Comparison of ENCODE assay signal across 18 cellular contexts in the genomic region with DNA sequence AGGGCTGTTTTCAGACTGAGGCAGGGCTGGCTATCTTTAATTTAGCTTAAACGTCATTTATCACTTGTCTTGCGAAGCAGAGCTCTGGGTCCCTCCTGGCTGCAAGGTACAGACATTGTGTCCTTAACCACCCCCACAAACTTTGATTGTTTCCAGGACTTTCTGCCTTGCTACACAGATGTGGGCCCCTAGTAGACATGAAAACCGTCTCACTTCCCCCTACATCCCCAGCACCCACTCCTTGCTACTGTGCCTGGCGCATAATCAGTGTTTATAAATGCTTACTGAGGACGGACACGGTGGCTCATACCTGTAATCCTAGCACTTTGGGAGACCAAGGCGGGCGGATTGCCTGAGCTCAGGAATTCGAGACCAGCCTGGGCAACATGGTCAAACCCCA. TPM values are rescaled to one million over a fixed set of nuclear protein-coding genes. Genes with fewer than 3 reads are reported as not detected.
DNase-seq lines count a peak whose midpoint lies in the region; ATAC-seq and TF ChIP-seq lines count a peak whose summit lies in the region.
"Had no signal": no experiment of that assay in that cellular context is flagged by ENCODE, and none has a peak within 500 bp of the region (broad histone marks: within the 10 kb centered on the region; RNA-seq: fewer than 3 reads in every experiment).

No MANE protein-coding gene starts in this region.

- POLR2A ChIA-PET in PC-3 (lab: Charles Lee; ENCODE audit: unreplicated experiment), result no interaction called here

- BruUV-seq in PC-3 (replicated peaks; lab: Mats Ljungman, UMichigan), result no TSS peak

- H3K9me2 ChIP-seq in PC-3 (replicated peaks; ENCODE audit: low read length), result no peaks in the 10 kb centered on the region

- no peak for ATAC-seq in activated T-cell treated with anti-CD3 and anti-CD28 coated beads, Interleukin-2, amount 50 U/mL, for 72 hours (replicated peaks in 1 of 2)
- ATAC-seq in PC-3, result no peak
- ATAC-seq in effector memory CD8-positive, alpha-beta T cell (replicated peaks), result no peak
- ATAC-seq in stimulated activated memory B cell treated with anti-CD40 and anti-IgM and Interleukin-4, amounts not matched to agents 10 μg/mL and 1 μg/mL and 100 μg/mL, for 72 hours, result peak; percentile 70
- ATAC-seq in GM18520 (IDR thresholded peaks at IDR 0.05; ENCODE audit: unreplicated experiment), result no peak

- H3K79me2 ChIP-seq in PC-3 (ENCODE audit: low read length), result peaks cover 73% of the 10 kb centered on the region

- no peaks in the 10 kb centered on the region for H3K9me3 ChIP-seq in PC-3 (ENCODE audit: low read length)
- H3K9me3 ChIP-seq: ascending aorta, MG63, neutrophil had no signal

- H3K27me3 ChIP-seq in PC-3 (ENCODE audit: low read length), result no peaks in the 10 kb centered on the region
- H3K27me3 ChIP-seq: ascending aorta, MG63, neutrophil had no signal

- H3K4me2 ChIP-seq in PC-3 (ENCODE audit: low read length), result peak overlapping the region; percentile 50; the same call in 1 of the 2 replicates

- no peaks in the 10 kb centered on the region for H3K27me3 Mint-ChIP-seq in activated T-cell treated with anti-CD3 and anti-CD28 coated beads, Interleukin-2, amount 50 U/mL, for 72 hours (ENCODE audit: low read depth)
- no peaks in the 10 kb centered on the region for H3K27me3 Mint-ChIP-seq in effector memory CD8-positive, alpha-beta T cell
- no peaks in the 10 kb centered on the region for H3K27me3 Mint-ChIP-seq in stimulated activated memory B cell treated with anti-CD40 and anti-IgM and Interleukin-4, amounts not matched to agents 10 μg/mL and 1 μg/mL and 100 μg/mL, for 72 hours

- H3F3A ChIP-seq in PC-3 (ENCODE audit: low read length, unreplicated experiment), result peaks cover 3% of the 10 kb centered on the region

- CTCF ChIA-PET in PC-3 (lab: Charles Lee), result no interaction called here

- no peak overlapping the region for H2AFZ ChIP-seq in PC-3 (ENCODE audit: low read length)

- H3K27ac Mint-ChIP-seq in activated T-cell treated with anti-CD3 and anti-CD28 coated beads, Interleukin-2, amount 50 U/mL, for 72 hours, result peak overlapping the region; percentile 72
- H3K27ac Mint-ChIP-seq in effector memory CD8-positive, alpha-beta T cell, result peak overlapping the region; percentile 94 to 96
- peak overlapping the region; percentile 66 for H3K27ac Mint-ChIP-seq in stimulated activated memory B cell treated with anti-CD40 and anti-IgM and Interleukin-4, amounts not matched to agents 10 μg/mL and 1 μg/mL and 100 μg/mL, for 72 hours

- H3K27ac ChIP-seq in PC-3 (ENCODE audit: low read length), result peak overlapping the region; percentile 37
- H3K27ac ChIP-seq: neutrophil had no signal

- H3K36me3 ChIP-seq in PC-3 (ENCODE audit: low read depth, low read length), result no peaks in the 10 kb centered on the region
- H3K36me3 ChIP-seq: ascending aorta, MG63, neutrophil had no signal

- H3K36me3 Mint-ChIP-seq in activated T-cell treated with anti-CD3 and anti-CD28 coated beads, Interleukin-2, amount 50 U/mL, for 72 hours (ENCODE audit: insufficient read depth in 2 of 2), result peaks cover 0 to 1% of the 10 kb centered on the region in 2 donors
- H3K36me3 Mint-ChIP-seq in effector memory CD8-positive, alpha-beta T cell (ENCODE audit: insufficient read depth), result peaks cover 26% of the 10 kb centered on the region
- peaks cover 10% of the 10 kb centered on the region for H3K36me3 Mint-ChIP-seq in stimulated activated memory B cell treated with anti-CD40 and anti-IgM and Interleukin-4, amounts not matched to agents 10 μg/mL and 1 μg/mL and 100 μg/mL, for 72 hours

- H4K20me1 ChIP-seq in PC-3 (ENCODE audit: low read length), result no peaks in the 10 kb centered on the region

- H3K4me3 ChIP-seq in PC-3 (ENCODE audit: low read length), result no peak overlapping the region
- H3K4me3 ChIP-seq: ascending aorta, MG63 had no signal

- no peaks in the 10 kb centered on the region for H3K9me3 Mint-ChIP-seq in activated T-cell treated with anti-CD3 and anti-CD28 coated beads, Interleukin-2, amount 50 U/mL, for 72 hours
- H3K9me3 Mint-ChIP-seq in effector memory CD8-positive, alpha-beta T cell, result no peaks in the 10 kb centered on the region
- H3K9me3 Mint-ChIP-seq in stimulated activated memory B cell treated with anti-CD40 and anti-IgM and Interleukin-4, amounts not matched to agents 10 μg/mL and 1 μg/mL and 100 μg/mL, for 72 hours, result no peaks in the 10 kb centered on the region

- TF ChIP-seq CTCF in PC-3 (conservative IDR thresholded peaks at IDR 0.05; ENCODE audit: low read depth, low read length), result no peak

- DNase-seq in activated T-cell treated with anti-CD3 and anti-CD28 coated beads, Interleukin-2, amount 50 U/mL, for 72 hours, result no peak
- DNase-seq in activated T-cell treated with anti-CD3 and anti-CD28 coated beads, Interleukin-2, amount 50 U/mL, for 48 hours, result no peak
- DNase-seq in PC-3 (no peak), kidney glomerular epithelial cell (lab: John Stamatoyannopoulos, UW) (no peak), amniotic stem cell (lab: John Stamatoyannopoulos, UW) (no peak)
- no peak for DNase-seq in effector memory CD8-positive, alpha-beta T cell
- DNase-seq: activated CD4-positive, alpha-beta T cell treated with anti-CD3 and anti-CD28 coated beads for 4 hours; activated T-cell treated with anti-CD3 and anti-CD28 coated beads, Interleukin-2, amount 50 U/mL, for 1 hour; COR-L47; islet precursor cell; MG63; NCI-H1694 treated with DMSO at 0.1 percent for 48 hours; NCI-H446; T-helper 9 cell had no signal

- no peak overlapping the region for H3K9ac ChIP-seq in PC-3 (ENCODE audit: low read length)

- peaks cover 88% of the 10 kb centered on the region for H3K4me1 Mint-ChIP-seq in activated T-cell treated with anti-CD3 and anti-CD28 coated beads, Interleukin-2, amount 50 U/mL, for 72 hours (ENCODE audit: low read depth)
- peaks cover 67 to 85% of the 10 kb centered on the region in 2 donors for H3K4me1 Mint-ChIP-seq in effector memory CD8-positive, alpha-beta T cell (ENCODE audit: low read depth in 2 of 2)
- peaks cover 84% of the 10 kb centered on the region for H3K4me1 Mint-ChIP-seq in stimulated activated memory B cell treated with anti-CD40 and anti-IgM and Interleukin-4, amounts not matched to agents 10 μg/mL and 1 μg/mL and 100 μg/mL, for 72 hours

- H3K4me3 Mint-ChIP-seq in activated T-cell treated with anti-CD3 and anti-CD28 coated beads, Interleukin-2, amount 50 U/mL, for 72 hours, result peak overlapping the region; percentile 1 to 43
- peak overlapping the region in 1 of 2 donors; percentile 82 for H3K4me3 Mint-ChIP-seq in effector memory CD8-positive, alpha-beta T cell
- H3K4me3 Mint-ChIP-seq in stimulated activated memory B cell treated with anti-CD40 and anti-IgM and Interleukin-4, amounts not matched to agents 10 μg/mL and 1 μg/mL and 100 μg/mL, for 72 hours, result no peak overlapping the region

- intact Hi-C loops in PC-3 (cut with micrococcal nuclease), result loop anchor here (5.0 kb wide), 1 partner anchor 327 kb away; no protein-coding TSS in a partner anchor

- H3K4me1 ChIP-seq in PC-3 (ENCODE audit: insufficient read depth, low read length), result peaks cover 37% of the 10 kb centered on the region

RNA-seq across cellular contexts. Expression of gene PIP4K2A, which starts 54.5 kb away (rescaled TPM):
- 100 to 1,000 TPM; 104 to 138 TPM for total RNA-seq in activated T-cell treated with anti-CD3 and anti-CD28 coated beads, Interleukin-2, amount 50 U/mL, for 72 hours
- 20.2 and 22.6 TPM in 2 replicates for total RNA-seq in PC-3 (2014; rRNA removed)
